1 cellular context compared by ENCODE assay signal in genomic region chr11:45662665-45663485, GRCh38.
TF ChIP-seq lines count a peak whose summit lies in the region.

No MANE protein-coding gene starts in this region.

TF ChIP-seq in HepG2, 621 proteins besides CTCF, POLR2A, EP300 and RAD21 (continued from another document):
- TF ChIP-seq ZBTB4 (CRISPR knock-in tag; IDR thresholded peaks at IDR 0.05; ENCODE audit: borderline replicate concordance) (no peak), ZBTB38 (CRISPR knock-in tag; IDR thresholded peaks at IDR 0.05) (no peak), ZNF318 (CRISPR knock-in tag; IDR thresholded peaks at IDR 0.05) (no peak), ZNF138 (CRISPR knock-in tag; IDR thresholded peaks at IDR 0.05; ENCODE audit: low read depth) (no peak), THAP7 (CRISPR knock-in tag; IDR thresholded peaks at IDR 0.05) (no peak), CSRNP1 (CRISPR knock-in tag; IDR thresholded peaks at IDR 0.05) (no peak), SUZ12 (IDR thresholded peaks at IDR 0.05; ENCODE audit: low read depth, low read length) (no peak), ZNF580 (CRISPR knock-in tag; IDR thresholded peaks at IDR 0.05; ENCODE audit: borderline replicate concordance, low read depth) (no peak), PITX1 (CRISPR knock-in tag; IDR thresholded peaks at IDR 0.05) (no peak), TBX2 (CRISPR knock-in tag; IDR thresholded peaks at IDR 0.05; ENCODE audit: borderline replicate concordance) (no peak), NCOA1 (CRISPR knock-in tag; IDR thresholded peaks at IDR 0.05) (no peak), KLF9 (CRISPR knock-in tag; IDR thresholded peaks at IDR 0.05; ENCODE audit: low read depth) (no peak)
